Comparison of ENCODE assay signal across 8 cellular contexts in genomic region chr1:151398691-151399065, GRCh38. TPM values are rescaled to one million over a fixed set of nuclear protein-coding genes. Genes with fewer than 3 reads are reported as not detected.
DNase-seq lines count a peak whose midpoint lies in the region; ATAC-seq, FAIRE-seq and TF ChIP-seq lines count a peak whose summit lies in the region.

No MANE protein-coding gene starts in this region.

- BruUV-seq in endothelial cell of umbilical vein (replicated peaks; lab: Mats Ljungman, UMichigan): no TSS peak

- no peak for ATAC-seq in HG03097 (IDR thresholded peaks at IDR 0.05; ENCODE audit: low FRiP score, unreplicated experiment)
- no peak for ATAC-seq in GM21723 (IDR thresholded peaks at IDR 0.05; ENCODE audit: unreplicated experiment)
- no peak for ATAC-seq in HG02870 (IDR thresholded peaks at IDR 0.05; ENCODE audit: unreplicated experiment)

- no peaks in the 10 kb centered on the region for H3K36me3 ChIP-seq in SU-DHL-6 (ENCODE audit: low read length)
- H3K36me3 ChIP-seq in endothelial cell of umbilical vein (ENCODE audit: control insufficient read depth in 2 of 2, extremely low read depth in 1 of 2, insufficient read depth in 2 of 2, low read length in 2 of 2): peaks cover 13 to 19% of the 10 kb centered on the region in 2 experiments

- H3K27ac ChIP-seq in SU-DHL-6 (ENCODE audit: low read depth, low read length): no peak overlapping the region
- no peak overlapping the region for H3K27ac ChIP-seq in endothelial cell of umbilical vein (ENCODE audit: insufficient read depth, low read depth, low read length)

- H3K9ac ChIP-seq in SU-DHL-6 (ENCODE audit: low read length): peak overlapping the region; percentile 78
- no peak overlapping the region for H3K9ac ChIP-seq in endothelial cell of umbilical vein (replicated peaks; ENCODE audit: extremely low read depth, insufficient read depth, low read length)

- H2AFZ ChIP-seq in SU-DHL-6 (ENCODE audit: low read depth, low read length, severe bottlenecking) (peak overlapping the region; percentile 80), endothelial cell of umbilical vein (ENCODE audit: low read depth, low read length) (no peak overlapping the region)

- TF ChIP-seq POLR2A in endothelial cell of umbilical vein (IDR thresholded peaks at IDR 0.05; ENCODE audit: low read depth, low read length): no peak

- TF ChIP-seq CTCF in HFF-Myc (IDR thresholded peaks at IDR 0.05; ENCODE audit: low read depth, low read length, missing control alignments): no peak
- no peak for TF ChIP-seq CTCF in SU-DHL-6 (IDR thresholded peaks at IDR 0.05; ENCODE audit: insufficient read depth, low read length, poor library complexity, severe bottlenecking)
- TF ChIP-seq CTCF in endothelial cell of umbilical vein (IDR thresholded peaks at IDR 0.05; ENCODE audit: extremely low read depth in 1 of 2, insufficient read depth in 1 of 2, low read depth in 1 of 2, low read length in 2 of 2): no peak

- H4K20me1 ChIP-seq in SU-DHL-6 (ENCODE audit: low read depth, low read length) (no peaks in the 10 kb centered on the region), endothelial cell of umbilical vein (replicated peaks; ENCODE audit: control insufficient read depth, extremely low read depth, insufficient read depth, low read length) (no peaks in the 10 kb centered on the region)

- CTCF ChIA-PET in endothelial cell of umbilical vein (lab: Charles Lee): interaction anchor here (0.8 to 3.7 kb wide), 7 partner anchors 9 to 115 kb away, joined by 3 to 21 read pairs (median 4); no protein-coding TSS in a partner anchor

- no peak for DNase-seq in HFF-Myc (ENCODE audit: extremely low read depth, low read depth)
- DNase-seq in endothelial cell of umbilical vein (ENCODE audit: low read depth, low spot score): no peak
- no peak for DNase-seq in skeletal muscle cell (ENCODE audit: low read depth)
- DNase-seq in dermis blood vessel endothelial cell: no peak

- no peak for FAIRE-seq in endothelial cell of umbilical vein (lab: Jason Lieb, UNC)

- intact Hi-C loops in endothelial cell of umbilical vein (cut with micrococcal nuclease): loop anchor here (1.0 to 2.0 kb wide), 4 partner anchors 26 to 117 kb away; partner anchors contain the start of genes RFX5 and SELENBP1

- peak overlapping the region; percentile 90 for H3K4me3 ChIP-seq in HFF-Myc (replicated peaks; ENCODE audit: low read depth, low read length)
- peak overlapping the region; percentile 81 for H3K4me3 ChIP-seq in SU-DHL-6 (ENCODE audit: insufficient read depth, low read length, poor library complexity, severe bottlenecking)
- peak overlapping the region in 1 of 3 experiments; percentile 6 for H3K4me3 ChIP-seq in endothelial cell of umbilical vein (replicated peaks in 1 of 3; ENCODE audit: insufficient read depth in 1 of 3, low read depth in 1 of 3, low read length in 3 of 3)
- H3K4me3 ChIP-seq in skeletal muscle cell (ENCODE audit: low read depth, low read length): peak overlapping the region; percentile 96

- H3K4me2 ChIP-seq in SU-DHL-6 (ENCODE audit: low read depth, low read length, poor library complexity, severe bottlenecking): peak overlapping the region; percentile 69
- peak overlapping the region; percentile 14 for H3K4me2 ChIP-seq in endothelial cell of umbilical vein (ENCODE audit: insufficient read depth, low read length)

- H3F3A ChIP-seq in SU-DHL-6 (ENCODE audit: insufficient read depth): peaks cover 27% of the 10 kb centered on the region

- POLR2A ChIA-PET in endothelial cell of umbilical vein (lab: Charles Lee): interaction anchor here (0.7 to 0.9 kb wide), 2 partner anchors 27 to 85 kb away, joined by 3 to 4 read pairs; no protein-coding TSS in a partner anchor

- no peaks in the 10 kb centered on the region for H3K27me3 ChIP-seq in SU-DHL-6 (ENCODE audit: low read length)
- no peaks in the 10 kb centered on the region for H3K27me3 ChIP-seq in endothelial cell of umbilical vein (ENCODE audit: control insufficient read depth in 2 of 2, insufficient read depth in 2 of 2, low read length in 2 of 2)

- H3K9me1 ChIP-seq in endothelial cell of umbilical vein (replicated peaks; ENCODE audit: control insufficient read depth, extremely low read depth, insufficient read depth, low read length): no peaks in the 10 kb centered on the region

- H3K9me3 ChIP-seq in SU-DHL-6 (ENCODE audit: insufficient read depth, low read length): no peaks in the 10 kb centered on the region
- no peaks in the 10 kb centered on the region for H3K9me3 ChIP-seq in endothelial cell of umbilical vein (replicated peaks; ENCODE audit: control insufficient read depth, insufficient read depth, low read length)

- H3K79me2 ChIP-seq in SU-DHL-6 (ENCODE audit: insufficient read depth, low read length): peaks cover 20% of the 10 kb centered on the region
- H3K79me2 ChIP-seq in endothelial cell of umbilical vein (ENCODE audit: control insufficient read depth, insufficient read depth, low read length): peaks cover 20% of the 10 kb centered on the region

- dilution Hi-C loops in endothelial cell of umbilical vein (cut with MboI; ENCODE audit: extremely low pct_ligation_motif_present, low sequenced_read_pairs): no loop called here

- peaks cover 6% of the 10 kb centered on the region for H3K4me1 ChIP-seq in endothelial cell of umbilical vein (ENCODE audit: control insufficient read depth, extremely low read depth, insufficient read depth, low read length)

- H3K9me2 ChIP-seq in SU-DHL-6 (replicated peaks; ENCODE audit: insufficient read depth, low read length): no peaks in the 10 kb centered on the region

TF ChIP-seq in endothelial cell of umbilical vein, 7 proteins besides CTCF, POLR2A, EP300 and RAD21:
- TF ChIP-seq JUN (IDR thresholded peaks at IDR 0.05; ENCODE audit: borderline replicate concordance, insufficient read depth, insufficient read length, low read depth): no peak
- TF ChIP-seq MYC (IDR thresholded peaks at IDR 0.05; ENCODE audit: low read depth, low read length): no peak
- TF ChIP-seq, protein P1, sequence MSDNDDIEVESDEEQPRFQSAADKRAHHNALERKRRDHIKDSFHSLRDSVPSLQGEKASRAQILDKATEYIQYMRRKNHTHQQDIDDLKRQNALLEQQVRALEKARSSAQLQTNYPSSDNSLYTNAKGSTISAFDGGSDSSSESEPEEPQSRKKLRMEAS (IDR thresholded peaks at IDR 0.05; ENCODE audit: insufficient read depth, insufficient read length): no peak
- no peak for TF ChIP-seq FOS (IDR thresholded peaks at IDR 0.05; ENCODE audit: borderline replicate concordance, insufficient read depth, low read length)
- TF ChIP-seq POLR2AphosphoS5 (IDR thresholded peaks at IDR 0.05; ENCODE audit: insufficient read depth, low read depth, low read length): no peak
- TF ChIP-seq EZH2 (IDR thresholded peaks at IDR 0.05; ENCODE audit: borderline replicate concordance, low read depth, low read length, severe bottlenecking): no peak
- no peak for TF ChIP-seq GATA2 (IDR thresholded peaks at IDR 0.05; ENCODE audit: insufficient read depth, insufficient read length, low read depth, low read length)

RNA-seq across cellular contexts. Expression of gene PSMB4, which starts 0.7 kb away (rescaled TPM):
- total RNA-seq in endothelial cell of umbilical vein: 322 and 335 TPM in 2 replicates
- 835 and 874 TPM in 2 replicates for polyA plus RNA-seq in endothelial cell of umbilical vein
- polyA plus RNA-seq in endothelial cell of umbilical vein (2011; cell fraction: cytosol; rRNA removed): 578 and 639 TPM in 2 replicates
- polyA plus RNA-seq in endothelial cell of umbilical vein (2011; cell fraction: nucleus; rRNA removed): 591 and 673 TPM in 2 replicates
- 341 and 438 TPM in 2 replicates for polyA plus RNA-seq in endothelial cell of umbilical vein (2012)
- polyA minus RNA-seq in endothelial cell of umbilical vein: 333 and 375 TPM in 2 replicates
- 259 TPM for polyA minus RNA-seq in endothelial cell of umbilical vein (2011; cell fraction: cytosol; rRNA and poly(A)+ RNA removed)
- 64.9 and 91.2 TPM in 2 replicates for polyA minus RNA-seq in endothelial cell of umbilical vein (2011; cell fraction: nucleus; rRNA and poly(A)+ RNA removed)
- 322 and 414 TPM in 2 replicates for total RNA-seq in dermis blood vessel endothelial cell

RNA-seq across cellular contexts. Expression of gene SELENBP1, which starts 26.2 kb away (rescaled TPM):
- total RNA-seq in endothelial cell of umbilical vein (12.4 and 18.0 TPM in 2 replicates), dermis blood vessel endothelial cell (5.3 TPM in 2 replicates)
- 37.3 and 40.6 TPM in 2 replicates for polyA plus RNA-seq in endothelial cell of umbilical vein
- 25.7 and 28.0 TPM in 2 replicates for polyA plus RNA-seq in endothelial cell of umbilical vein (2011; cell fraction: cytosol; rRNA removed)
- 73.3 and 91.2 TPM in 2 replicates for polyA plus RNA-seq in endothelial cell of umbilical vein (2011; cell fraction: nucleus; rRNA removed)
- polyA plus RNA-seq in endothelial cell of umbilical vein (2012): 12.8 and 24.9 TPM in 2 replicates
- 23.4 and 26.0 TPM in 2 replicates for polyA minus RNA-seq in endothelial cell of umbilical vein
- 26.1 TPM for polyA minus RNA-seq in endothelial cell of umbilical vein (2011; cell fraction: cytosol; rRNA and poly(A)+ RNA removed)
- polyA minus RNA-seq in endothelial cell of umbilical vein (2011; cell fraction: nucleus; rRNA and poly(A)+ RNA removed): 9.0 and 13.2 TPM in 2 replicates

RNA-seq across cellular contexts. Expression of gene RFX5, which starts 51.6 kb away (rescaled TPM):
- total RNA-seq in endothelial cell of umbilical vein (46.3 and 52.8 TPM in 2 replicates), dermis blood vessel endothelial cell (68.8 and 73.3 TPM in 2 replicates)
- 18.9 and 23.5 TPM in 2 replicates for polyA plus RNA-seq in endothelial cell of umbilical vein
- polyA plus RNA-seq in endothelial cell of umbilical vein (2011; cell fraction: cytosol; rRNA removed): 24.3 and 24.7 TPM in 2 replicates
- polyA plus RNA-seq in endothelial cell of umbilical vein (2011; cell fraction: nucleus; rRNA removed): 106 and 107 TPM in 2 replicates
- polyA plus RNA-seq in endothelial cell of umbilical vein (2012): 33.1 and 35.5 TPM in 2 replicates
- 49.6 and 85.6 TPM in 2 replicates for polyA minus RNA-seq in endothelial cell of umbilical vein
- 60.8 TPM for polyA minus RNA-seq in endothelial cell of umbilical vein (2011; cell fraction: cytosol; rRNA and poly(A)+ RNA removed)
- 22.9 and 23.0 TPM in 2 replicates for polyA minus RNA-seq in endothelial cell of umbilical vein (2011; cell fraction: nucleus; rRNA and poly(A)+ RNA removed)
